1 cellular context compared by ENCODE assay signal in the genomic region with DNA sequence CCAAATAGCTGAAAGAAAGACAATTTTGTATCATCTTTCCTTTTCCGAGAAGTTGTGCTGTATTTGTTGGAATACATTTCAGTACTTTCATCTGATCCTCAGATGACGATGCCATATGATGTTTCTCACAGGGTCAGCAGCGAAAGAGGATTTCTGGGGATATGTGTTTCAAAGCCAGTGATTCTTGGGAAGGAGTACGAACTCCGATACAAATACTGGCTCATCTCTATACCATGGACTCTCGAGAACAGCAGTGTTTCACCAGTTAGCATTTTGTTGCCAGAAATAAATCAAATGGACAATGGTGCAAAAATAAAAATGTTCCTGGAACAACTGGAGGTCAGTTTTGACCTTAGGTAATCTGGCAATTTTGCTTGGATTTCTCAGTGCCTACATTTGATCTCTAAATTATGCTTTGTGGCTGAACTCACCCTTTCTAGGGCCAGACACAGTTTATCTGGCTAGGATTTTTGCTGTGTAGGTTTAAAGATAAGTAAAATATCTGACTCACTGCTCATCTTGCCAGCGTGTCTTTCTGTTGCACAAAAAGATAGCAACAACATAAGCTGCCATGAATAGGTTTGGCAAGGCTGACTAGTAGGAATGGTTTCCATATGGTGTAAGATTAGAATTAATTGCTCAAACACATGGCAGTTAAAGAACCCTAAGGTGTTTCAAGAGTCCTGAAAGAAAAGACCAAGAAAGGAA.
TF ChIP-seq lines count a peak whose summit lies in the region.

No MANE protein-coding gene starts in this region.

TF ChIP-seq in endothelial cell of umbilical vein, 7 proteins besides CTCF, POLR2A, EP300 and RAD21:
- TF ChIP-seq MYC (IDR thresholded peaks at IDR 0.05; ENCODE audit: low read depth, low read length) (no peak), POLR2AphosphoS5 (IDR thresholded peaks at IDR 0.05; ENCODE audit: insufficient read depth, low read depth, low read length) (no peak), EZH2 (IDR thresholded peaks at IDR 0.05; ENCODE audit: borderline replicate concordance, low read depth, low read length, severe bottlenecking) (no peak), JUN (IDR thresholded peaks at IDR 0.05; ENCODE audit: borderline replicate concordance, insufficient read depth, insufficient read length, low read depth) (no peak), FOS (IDR thresholded peaks at IDR 0.05; ENCODE audit: borderline replicate concordance, insufficient read depth, low read length) (no peak), GATA2 (IDR thresholded peaks at IDR 0.05; ENCODE audit: insufficient read depth, insufficient read length, low read depth, low read length) (no peak)
- TF ChIP-seq, protein P1, sequence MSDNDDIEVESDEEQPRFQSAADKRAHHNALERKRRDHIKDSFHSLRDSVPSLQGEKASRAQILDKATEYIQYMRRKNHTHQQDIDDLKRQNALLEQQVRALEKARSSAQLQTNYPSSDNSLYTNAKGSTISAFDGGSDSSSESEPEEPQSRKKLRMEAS (IDR thresholded peaks at IDR 0.05; ENCODE audit: insufficient read depth, insufficient read length) = no peak
